In the genomic region with DNA sequence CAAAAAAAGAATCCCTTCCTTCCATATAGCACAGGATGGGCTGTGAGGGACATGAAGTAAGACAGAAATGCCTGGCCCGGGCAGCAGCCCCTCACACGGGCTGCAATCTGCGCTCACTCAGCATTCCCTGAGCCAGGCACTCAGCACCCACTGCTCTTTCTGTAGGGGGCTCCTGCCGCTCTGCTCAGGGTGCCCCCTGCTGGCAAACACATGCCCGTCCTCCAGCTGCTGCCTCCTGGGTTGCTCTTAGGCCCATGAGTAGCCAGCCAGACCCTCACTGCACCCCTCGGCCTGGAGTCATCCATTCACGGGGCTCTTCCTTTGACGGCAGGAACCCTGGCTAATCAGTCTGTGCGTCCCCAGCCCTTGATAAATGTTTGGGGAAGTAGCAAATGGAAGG, we compare ENCODE assay signal across 8 cellular contexts. TPM values are rescaled to one million over a fixed set of nuclear protein-coding genes. Genes with fewer than 3 reads are reported as not detected.
DNase-seq lines count a peak whose midpoint lies in the region; ATAC-seq and TF ChIP-seq lines count a peak whose summit lies in the region.

No MANE protein-coding gene starts in this region.

- H3K36me3 ChIP-seq in MG63: peaks cover 56% of the 10 kb centered on the region

- no peak overlapping the region for H3K27ac Mint-ChIP-seq in activated naive CD8-positive, alpha-beta T cell treated with anti-CD3 and anti-CD28 coated beads for 36 hours
- no peak overlapping the region for H3K27ac Mint-ChIP-seq in stimulated activated effector memory CD8-positive, alpha-beta T cell treated with anti-CD3 and anti-CD28 coated beads, Interleukin-12 subunit alpha, Interleukin-12 subunit beta, amount 100 ng/mL, for 72 hours

- peak; percentile 87 for TF ChIP-seq CTCF in NB4 (IDR thresholded peaks at IDR 0.05; ENCODE audit: low read depth, low read length)

- peaks cover 4% of the 10 kb centered on the region for H3K4me1 Mint-ChIP-seq in activated naive CD8-positive, alpha-beta T cell treated with anti-CD3 and anti-CD28 coated beads for 36 hours
- H3K4me1 Mint-ChIP-seq in stimulated activated effector memory CD8-positive, alpha-beta T cell treated with anti-CD3 and anti-CD28 coated beads, Interleukin-12 subunit alpha, Interleukin-12 subunit beta, amount 100 ng/mL, for 72 hours: no peaks in the 10 kb centered on the region

- TF ChIP-seq POLR2A in NB4 (IDR thresholded peaks at IDR 0.05; ENCODE audit: extremely low read depth, insufficient read length): no peak

- H3K36me3 Mint-ChIP-seq in activated naive CD8-positive, alpha-beta T cell treated with anti-CD3 and anti-CD28 coated beads for 36 hours: peaks cover 26% of the 10 kb centered on the region
- H3K36me3 Mint-ChIP-seq in stimulated activated effector memory CD8-positive, alpha-beta T cell treated with anti-CD3 and anti-CD28 coated beads, Interleukin-12 subunit alpha, Interleukin-12 subunit beta, amount 100 ng/mL, for 72 hours: peaks cover 52% of the 10 kb centered on the region

- peak; percentile 13 for DNase-seq in GDM1 (lab: John Stamatoyannopoulos, UW)
- DNase-seq in NB4 (ENCODE audit: low read depth): peak; percentile 70
- DNase-seq in activated naive CD8-positive, alpha-beta T cell treated with anti-CD3 and anti-CD28 coated beads for 36 hours: peak; percentile 43
- DNase-seq in hepatic stellate cell (ENCODE audit: low spot score): peak; percentile 77
- DNase-seq in stimulated activated effector memory CD8-positive, alpha-beta T cell treated with anti-CD3 and anti-CD28 coated beads, Interleukin-12 subunit alpha, Interleukin-12 subunit beta, amount 100 ng/mL, for 72 hours (ENCODE audit: low spot score in 2 of 2): peak; percentile 28 to 55
- no peak for DNase-seq in MG63

- H3K27me3 Mint-ChIP-seq in activated naive CD8-positive, alpha-beta T cell treated with anti-CD3 and anti-CD28 coated beads for 36 hours: no peaks in the 10 kb centered on the region

- H3K4me3 ChIP-seq in NB4 (ENCODE audit: low read depth, low read length): no peak overlapping the region
- no peak overlapping the region for H3K4me3 ChIP-seq in MG63

- no peaks in the 10 kb centered on the region for H3K27me3 ChIP-seq in MG63

- no peak overlapping the region for H3K4me3 Mint-ChIP-seq in activated naive CD8-positive, alpha-beta T cell treated with anti-CD3 and anti-CD28 coated beads for 36 hours
- H3K4me3 Mint-ChIP-seq in stimulated activated effector memory CD8-positive, alpha-beta T cell treated with anti-CD3 and anti-CD28 coated beads, Interleukin-12 subunit alpha, Interleukin-12 subunit beta, amount 100 ng/mL, for 72 hours: no peak overlapping the region

- H3K9me3 Mint-ChIP-seq in activated naive CD8-positive, alpha-beta T cell treated with anti-CD3 and anti-CD28 coated beads for 36 hours: no peaks in the 10 kb centered on the region
- no peaks in the 10 kb centered on the region for H3K9me3 Mint-ChIP-seq in stimulated activated effector memory CD8-positive, alpha-beta T cell treated with anti-CD3 and anti-CD28 coated beads, Interleukin-12 subunit alpha, Interleukin-12 subunit beta, amount 100 ng/mL, for 72 hours

- peak; percentile 74 for ATAC-seq in stimulated activated effector memory CD8-positive, alpha-beta T cell treated with anti-CD3 and anti-CD28 coated beads, Interleukin-12 subunit alpha, Interleukin-12 subunit beta, amount 100 ng/mL, for 72 hours
- no peak for ATAC-seq in GM18873 (IDR thresholded peaks at IDR 0.05; ENCODE audit: low FRiP score, unreplicated experiment)
- no peak for ATAC-seq in HG03521 (IDR thresholded peaks at IDR 0.05; ENCODE audit: unreplicated experiment)

- H3K9me3 ChIP-seq in MG63: no peaks in the 10 kb centered on the region

RNA-seq across cellular contexts. Expression of gene MCAT, which starts 6.9 kb away (rescaled TPM):
- 10 to 100 TPM; 28.0 to 29.1 TPM for total RNA-seq in activated naive CD8-positive, alpha-beta T cell treated with anti-CD3 and anti-CD28 coated beads for 36 hours
- total RNA-seq in MG63 (2014; rRNA removed; shearing (Covaris generic); ENCODE audit: low replicate concordance): 7.9 and 19.0 TPM in 2 replicates

RNA-seq across cellular contexts. Expression of gene TSPO, which starts 15.1 kb away (rescaled TPM):
- 100 to 1,000 TPM; 101 to 115 TPM for total RNA-seq in activated naive CD8-positive, alpha-beta T cell treated with anti-CD3 and anti-CD28 coated beads for 36 hours
- 465 and 558 TPM in 2 replicates for total RNA-seq in MG63 (2014; rRNA removed; shearing (Covaris generic); ENCODE audit: low replicate concordance)

RNA-seq across cellular contexts. Expression of gene BIK, which starts 25.7 kb away (rescaled TPM):
- 1 to 10 TPM; 2.2 to 3.3 TPM for total RNA-seq in activated naive CD8-positive, alpha-beta T cell treated with anti-CD3 and anti-CD28 coated beads for 36 hours
- 0.10 TPM in 1 of 2 replicates, not detected in the other for total RNA-seq in MG63 (2014; rRNA removed; shearing (Covaris generic); ENCODE audit: low replicate concordance)

RNA-seq across cellular contexts. Expression of gene TTLL1, which starts 47.1 kb away (rescaled TPM):
- 1 to 10 TPM; 3.9 to 4.2 TPM for total RNA-seq in activated naive CD8-positive, alpha-beta T cell treated with anti-CD3 and anti-CD28 coated beads for 36 hours
- 4.9 and 9.2 TPM in 2 replicates for total RNA-seq in MG63 (2014; rRNA removed; shearing (Covaris generic); ENCODE audit: low replicate concordance)

RNA-seq across cellular contexts. Expression of gene TTLL12, which starts 50.7 kb away (rescaled TPM):
- 100 to 1,000 TPM; 104 to 106 TPM for total RNA-seq in activated naive CD8-positive, alpha-beta T cell treated with anti-CD3 and anti-CD28 coated beads for 36 hours
- total RNA-seq in MG63 (2014; rRNA removed; shearing (Covaris generic); ENCODE audit: low replicate concordance): 50.6 and 61.7 TPM in 2 replicates
